In the genomic region with DNA sequence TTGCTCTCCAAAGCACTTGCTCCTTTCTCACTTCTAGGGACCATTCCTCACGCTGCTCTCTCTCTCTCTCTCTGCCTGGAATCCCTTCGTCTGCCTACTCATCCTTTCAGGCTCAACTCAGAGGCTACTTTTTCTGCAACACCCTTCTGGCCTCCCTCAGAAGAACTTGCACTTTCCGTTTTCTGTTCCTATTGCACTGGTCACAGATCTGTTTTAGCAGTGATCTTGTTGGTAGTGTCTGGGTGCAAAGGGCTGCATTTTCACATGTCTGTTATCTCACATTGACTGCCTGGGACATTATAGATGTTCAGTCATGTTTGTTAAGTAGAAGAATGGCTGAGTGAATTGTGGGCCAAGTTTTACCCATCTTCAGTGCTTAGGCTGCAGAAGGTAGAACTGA, we compare ENCODE assay signal across 1 cellular context.
TF ChIP-seq lines count a peak whose summit lies in the region.

No MANE protein-coding gene starts in this region.

TF ChIP-seq in H1, 55 proteins besides CTCF, POLR2A, EP300 and RAD21:
- no peak for TF ChIP-seq TCF12 (IDR thresholded peaks at IDR 0.05; ENCODE audit: low read depth, low read length)
- TF ChIP-seq SP4 (IDR thresholded peaks at IDR 0.05; ENCODE audit: low read length): no peak
- TF ChIP-seq EZH2 (IDR thresholded peaks at IDR 0.05; ENCODE audit: low read depth, low read length, severe bottlenecking): no peak
